In genomic region chrX:109732780-109733657, GRCh38 we compare ENCODE assay signal across 8 cellular contexts. TPM values are rescaled to one million over a fixed set of nuclear protein-coding genes. Genes with fewer than 3 reads are reported as not detected.
A peak's percentile ranks its signal among the peaks of the same experiment; 100 is the strongest.
DNase-seq lines count a peak whose midpoint lies in the region; ATAC-seq and TF ChIP-seq lines count a peak whose summit lies in the region.

TSS of gene ACSL4 (minus strand) at chrX:109733257. CDS start at chrX:109683363, 49,894 bp downstream.

- DNase-seq in GM13976 (ENCODE audit: low spot score) (peak; percentile 82), NCI-H187 (lab: John Stamatoyannopoulos, UW) (peak; percentile 47 to 63), left ventricle myocardium superior (peak; percentile 94), pulmonary artery endothelial cell (ENCODE audit: low read depth, low spot score) (peak; percentile 44)

- in situ Hi-C loops in GM13976 (cut with MboI; ENCODE audit: low sequenced_read_pairs, unreplicated experiment), result no loop called here

- H3K4me1 ChIP-seq in urinary bladder (ENCODE audit: insufficient read depth), result no peaks in the 10 kb centered on the region

- WGBS in urinary bladder, result under 1% methylated on average over 92 of the region's 94 CpGs

- TF ChIP-seq CTCF in GM13976 (IDR thresholded peaks at IDR 0.05; ENCODE audit: borderline replicate concordance, control extremely low read depth, extremely low read depth, insufficient read depth, missing control alignments), result no peak

- H3K36me3 ChIP-seq in urinary bladder (ENCODE audit: insufficient read depth), result no peaks in the 10 kb centered on the region

- peak within 1 kb of the TSS; percentile 72 for H3K4me3 ChIP-seq in urinary bladder (ENCODE audit: low read depth, low read length)

- ATAC-seq in HG02852 (IDR thresholded peaks at IDR 0.05; ENCODE audit: unreplicated experiment) (peak; percentile 70), left ventricle myocardium superior (peak; percentile 100)

- intact Hi-C loops in T-helper 2 cell treated with Interferon-gamma antibody and Interleukin-4, amounts not matched to agents 100 ng/mL and 5 ng/mL, for 36 hours (cut with micrococcal nuclease), result loop anchor here (1.0 to 5.0 kb wide), 6 partner anchors 20 to 269 kb away; partner anchors contain the start of gene NXT2
- intact Hi-C loops in left ventricle myocardium superior (cut with micrococcal nuclease), result no loop called here

- H3K27ac ChIP-seq in angular gyrus (ENCODE audit: low read depth, low read length) (peak within 1 kb of the TSS; percentile 62), urinary bladder (ENCODE audit: low read depth) (peak within 1 kb of the TSS; percentile 81)

RNA-seq across cellular contexts. Expression of gene ACSL4, which starts in this region (rescaled TPM):
- 57.4 and 59.8 TPM in 2 replicates for total RNA-seq in T-helper 2 cell treated with Interferon-gamma antibody and Interleukin-4, amounts not matched to agents 100 ng/mL and 5 ng/mL, for 36 hours
- 33.0 TPM for total RNA-seq in left ventricle myocardium superior
- 146 and 148 TPM in 2 replicates for total RNA-seq in pulmonary artery endothelial cell
- total RNA-seq in urinary bladder, result 52.4 TPM
- polyA plus RNA-seq in urinary bladder, result 19.7 TPM

Comparison
In these comparisons a context has a peak if more than half of its experiments do, and no peak if none do; other contexts are left out.
1. Peak in every context shown above with its lines: DNase-seq, ATAC-seq, H3K4me3 ChIP-seq and H3K27ac ChIP-seq.
2. DNase-seq: peak in every context shown above with its lines; median percentile 94 in left ventricle myocardium superior; 82 in GM13976; 55 in NCI-H187; 44 in pulmonary artery endothelial cell.